ENCODE assay signal across 6 cellular contexts in the genomic region with DNA sequence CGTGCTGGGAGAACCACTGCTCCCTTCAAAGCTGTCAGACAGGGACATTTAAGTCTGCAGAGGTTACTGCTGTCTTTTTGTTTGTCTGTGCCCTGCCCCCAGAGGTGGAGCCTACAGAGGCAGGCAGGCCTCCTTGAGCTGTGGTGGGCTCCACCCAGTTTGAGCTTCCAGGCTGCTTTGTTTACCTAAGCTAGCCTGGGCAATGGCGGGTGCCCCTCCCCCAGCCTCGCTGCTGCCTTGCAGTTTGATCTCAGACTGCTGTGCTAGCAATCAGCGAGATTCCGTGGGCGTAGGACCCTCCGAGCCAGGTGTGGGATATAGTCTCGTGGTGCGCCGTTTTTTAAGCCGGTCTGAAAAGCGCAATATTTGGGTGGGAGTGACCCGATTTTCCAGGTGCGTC.
A peak's percentile ranks its signal among the peaks of the same experiment; 100 is the strongest.
DNase-seq lines count a peak whose midpoint lies in the region; ATAC-seq, FAIRE-seq and TF ChIP-seq lines count a peak whose summit lies in the region.
"Not testable (repeated sequence)": the region's sequence is repeated elsewhere in the genome, so short reads cannot be mapped to it uniquely, and the experiment has no call there.

No MANE protein-coding gene starts in this region.

- not testable (repeated sequence) for ATAC-seq in HepG2

- H4K8ac ChIP-seq in H9 (replicated peaks; ENCODE audit: insufficient read length, low read depth, low read length) = not testable (repeated sequence)

- not testable (repeated sequence) for H3K27me3 Mint-ChIP-seq in H9 (ENCODE audit: low read depth); endodermal cell (ENCODE audit: insufficient read depth); nephron progenitor cell (ENCODE audit: low read depth, poor library complexity)

- H3K23me2 ChIP-seq in H9 (ENCODE audit: insufficient read length, low read depth, low read length, poor library complexity, severe bottlenecking) = not testable (repeated sequence)

- not testable (repeated sequence) for TF ChIP-seq RAD21 in HepG2 (CRISPR knock-in tag; IDR thresholded peaks at IDR 0.05)

- not testable (repeated sequence) for H4K5ac ChIP-seq in H9 (ENCODE audit: insufficient read length, low read depth, low read length)

- H3K18ac ChIP-seq in H9 (ENCODE audit: insufficient read length, low read depth, low read length) = not testable (repeated sequence)

- not testable (repeated sequence) for H2BK15ac ChIP-seq in H9 (ENCODE audit: low read depth, low read length)

- not testable (repeated sequence) for H3K36me3 ChIP-seq in HUES64 (ENCODE audit: insufficient read depth, low read length); endodermal cell (ENCODE audit: control insufficient read depth, insufficient read depth, low read length); HepG2 (replicated peaks in 1 of 2; ENCODE audit: control insufficient read depth in 1 of 2, insufficient read depth in 2 of 2, low read length in 2 of 2); smooth muscle cell (ENCODE audit: low read depth)

- H3K4me3 Mint-ChIP-seq in H9 (peak overlapping the region; percentile 46 to 72; a peak in 4 of 5 replicates), endodermal cell (peak overlapping the region; percentile 65)
- not testable (repeated sequence) for H3K4me3 Mint-ChIP-seq in nephron progenitor cell

- H3F3A ChIP-seq in smooth muscle cell (ENCODE audit: low read depth) = not testable (repeated sequence)

- H3K27me3 ChIP-seq in H9 (ENCODE audit: insufficient read depth, low read length); HUES64 (ENCODE audit: insufficient read depth, low read length); endodermal cell (ENCODE audit: control insufficient read depth, insufficient read depth, low read length, poor library complexity, severe bottlenecking); HepG2 (ENCODE audit: control insufficient read depth in 1 of 2, insufficient read depth in 2 of 2, low read length in 2 of 2); smooth muscle cell (ENCODE audit: low read depth): not testable (repeated sequence)

- not testable (repeated sequence) for H3K9me3 ChIP-seq in H9 (ENCODE audit: control insufficient read depth, low read depth, low read length); HepG2 (ENCODE audit: low read length); smooth muscle cell (replicated peaks; ENCODE audit: low read depth)
- H3K9me3 ChIP-seq in HUES64 (ENCODE audit: insufficient read depth, low read depth, low read length) = peaks cover 13% of the 10 kb centered on the region
- H3K9me3 ChIP-seq in endodermal cell (ENCODE audit: control insufficient read depth, low read length) = peaks cover 30% of the 10 kb centered on the region

- peak overlapping the region; percentile 35 for H3K4me3 ChIP-seq in HUES64 (ENCODE audit: low read length)
- not testable (repeated sequence) for H3K4me3 ChIP-seq in endodermal cell (ENCODE audit: low read length); HepG2 (replicated peaks in 1 of 3; ENCODE audit: insufficient read depth in 1 of 3, low read depth in 2 of 3, low read length in 3 of 3)
- peak overlapping the region; percentile 36 for H3K4me3 ChIP-seq in smooth muscle cell

- H3K23ac ChIP-seq in H9 (ENCODE audit: insufficient read length, low read depth, low read length) = not testable (repeated sequence)

- not testable (repeated sequence) for TF ChIP-seq EP300 in HepG2 (IDR thresholded peaks at IDR 0.05; ENCODE audit: low read depth in 2 of 2, low read length in 2 of 2); HepG2 (CRISPR knock-in tag; IDR thresholded peaks at IDR 0.05; ENCODE audit: borderline replicate concordance)

- not testable (repeated sequence) for H3T11ph ChIP-seq in H9 (ENCODE audit: low read length)

- H2BK12ac ChIP-seq in H9 (ENCODE audit: insufficient read length, low read depth, low read length) = not testable (repeated sequence)

- H2BK5ac ChIP-seq in H9 (ENCODE audit: insufficient read length, low read length) = not testable (repeated sequence)

- not testable (repeated sequence) for H4K91ac ChIP-seq in H9 (ENCODE audit: insufficient read length, low read depth, low read length)

- H2AFZ ChIP-seq in H9 (ENCODE audit: low read length); HepG2 (ENCODE audit: low read length); smooth muscle cell (ENCODE audit: low read depth): not testable (repeated sequence)

- POLR2A ChIA-PET in HepG2 (lab: Yijun Ruan, JAX) = not testable (repeated sequence)

- CTCF ChIA-PET in HepG2 (lab: Yijun Ruan, JAX; ENCODE audit: low intra/inter-chr PET ratio, low total read pairs) = not testable (repeated sequence)

- H2AK5ac ChIP-seq in H9 (ENCODE audit: insufficient read length, low read length) = not testable (repeated sequence)

- BruUV-seq in HepG2 (replicated peaks; lab: Mats Ljungman, UMichigan) = not testable (repeated sequence)

- H2BK20ac ChIP-seq in H9 (ENCODE audit: low read depth, low read length, poor library complexity, severe bottlenecking) = not testable (repeated sequence)

- intact Hi-C loops in HepG2 (cut with micrococcal nuclease; ENCODE audit: unreplicated experiment) = not testable (repeated sequence)

- in situ Hi-C loops in HepG2 (cut with HindIII; ENCODE audit: extremely low pct_ligation_motif_present, low pct_unique_long_range_greater_than_20kb) = not testable (repeated sequence)

- H3K9me3 Mint-ChIP-seq in H9 (peaks cover 16 to 17% of the 10 kb centered on the region in 2 experiments), endodermal cell (peaks cover 21% of the 10 kb centered on the region), nephron progenitor cell (peaks cover 47% of the 10 kb centered on the region)

- H3K36me3 Mint-ChIP-seq in H9 (ENCODE audit: insufficient read depth in 1 of 3, low read depth in 3 of 3) (peaks cover 2 to 22% (median 8%) of the 10 kb centered on the region in 3 experiments; a peak in 5 of 7 replicates), endodermal cell (ENCODE audit: low read depth) (peaks cover 16% of the 10 kb centered on the region), nephron progenitor cell (ENCODE audit: low read depth) (peaks cover 31% of the 10 kb centered on the region)

- not testable (repeated sequence) for TF ChIP-seq POLR2A in HepG2 (IDR thresholded peaks at IDR 0.05; ENCODE audit: insufficient read depth in 1 of 2, low read depth in 2 of 2, low read length in 2 of 2)

- H3K9ac ChIP-seq in H9 (ENCODE audit: extremely low read depth, insufficient read length, low read length); HUES64 (ENCODE audit: low read depth, low read length); endodermal cell (ENCODE audit: extremely low read depth, low read length, poor library complexity, severe bottlenecking); HepG2 (ENCODE audit: insufficient read depth, low read depth, low read length); smooth muscle cell (ENCODE audit: low read depth): not testable (repeated sequence)

- H2BK120ac ChIP-seq in H9 (ENCODE audit: low read depth, low read length, poor library complexity, severe bottlenecking) = not testable (repeated sequence)

- not testable (repeated sequence) for H3K4me1 ChIP-seq in H9 (ENCODE audit: insufficient read depth, low read length); HUES64 (ENCODE audit: insufficient read depth, low read length); endodermal cell (ENCODE audit: control insufficient read depth, insufficient read depth, low read length); HepG2 (ENCODE audit: insufficient read depth, low read length); smooth muscle cell (ENCODE audit: low read depth)

- H3K14ac ChIP-seq in H9 (ENCODE audit: insufficient read depth, low read length) = not testable (repeated sequence)

- H3K27ac ChIP-seq in H9 (ENCODE audit: insufficient read length, low read depth, low read length); HUES64 (ENCODE audit: low read depth, low read length); endodermal cell (ENCODE audit: low read depth, low read length); HepG2 (ENCODE audit: extremely low read length, insufficient read depth, low read length); smooth muscle cell (ENCODE audit: low read depth): not testable (repeated sequence)

- not testable (repeated sequence) for DNase-seq in H9; endodermal cell; HepG2 (ENCODE audit: low spot score); smooth muscle cell (lab: John Stamatoyannopoulos, UW; ENCODE audit: unreplicated experiment)
- peak; percentile 19 for DNase-seq in nephron progenitor cell

- H3K27ac Mint-ChIP-seq in H9 (peak overlapping the region in 2 of 3 experiments; percentile 81 to 96; a peak in 3 of 7 replicates), endodermal cell (peak overlapping the region; percentile 89)
- H3K27ac Mint-ChIP-seq in nephron progenitor cell = not testable (repeated sequence)

- not testable (repeated sequence) for H3K4me2 ChIP-seq in H9 (ENCODE audit: insufficient read depth, insufficient read length, low read length); HepG2 (ENCODE audit: low read depth, low read length)
- peak overlapping the region; percentile 79 for H3K4me2 ChIP-seq in smooth muscle cell

- H3K4ac ChIP-seq in H9 (ENCODE audit: low read depth, low read length) = not testable (repeated sequence)

- not testable (repeated sequence) for H3K79me2 ChIP-seq in H9 (ENCODE audit: insufficient read depth, low read length); HepG2 (ENCODE audit: insufficient read depth, low read length); smooth muscle cell (ENCODE audit: low read depth)

- FAIRE-seq in HepG2 (lab: Jason Lieb, UNC) = not testable (repeated sequence)

- not testable (repeated sequence) for H3K4me1 Mint-ChIP-seq in H9, endodermal cell, nephron progenitor cell

- H4K20me1 ChIP-seq in H9 (ENCODE audit: control insufficient read depth, insufficient read depth, insufficient read length); HepG2 (ENCODE audit: insufficient read depth, low read length); smooth muscle cell (ENCODE audit: low read depth): not testable (repeated sequence)

- no CpG with 5 or more reads among the region's 14 CpGs for WGBS in H9 (ENCODE audit: extremely low coverage, insufficient read length, low lambda C conversion rate)
- WGBS in HUES64 = 9% methylated on average over 5 of the region's 14 CpGs
- WGBS in endodermal cell (ENCODE audit: insufficient coverage in 1 of 2, insufficient read length in 1 of 2), 2 experiments = 25% methylated on average over 8 of the region's 14 CpGs; no CpG with 5 or more reads in 1 of the 2 experiments
- WGBS in HepG2 (ENCODE audit: low lambda C conversion rate) = 70% methylated on average over 8 of the region's 14 CpGs
- 10% methylated on average over 13 of the region's 14 CpGs for WGBS in smooth muscle cell (ENCODE audit: low lambda C conversion rate)

- H3K56ac ChIP-seq in H9 (ENCODE audit: insufficient read length, low read depth, low read length) = not testable (repeated sequence)

- TF ChIP-seq CTCF in H9 (conservative IDR thresholded peaks at IDR 0.05); endodermal cell (conservative IDR thresholded peaks at IDR 0.05); HepG2 (CRISPR knock-in tag; IDR thresholded peaks at IDR 0.05); nephron progenitor cell (IDR thresholded peaks at IDR 0.05); smooth muscle cell (IDR thresholded peaks at IDR 0.05; ENCODE audit: borderline replicate concordance, insufficient read depth, poor library complexity, severe bottlenecking): not testable (repeated sequence)

- not testable (repeated sequence) for H3K79me1 ChIP-seq in H9 (ENCODE audit: insufficient read depth, low read depth, low read length, poor library complexity, severe bottlenecking)
